ENCODE assay signal across 7 cellular contexts in genomic region chr9:114098660-114099522, GRCh38. TPM values are rescaled to one million over a fixed set of nuclear protein-coding genes. Genes with fewer than 3 reads are reported as not detected.
DNase-seq lines count a peak whose midpoint lies in the region; ATAC-seq and TF ChIP-seq lines count a peak whose summit lies in the region.

Gene KIF12 (minus strand): TSS chr9:114099292. CDS start chr9:114099276, 16 bp downstream.

- H3K4me1 Mint-ChIP-seq in naive thymus-derived CD8-positive, alpha-beta T cell = peaks cover 6 to 13% (median 12%) of the 10 kb centered on the region in 4 donors

- WGBS in esophagus, 2 donors = 21 to 30% methylated on average over 44 of the region's 45 CpGs

- POLR2A ChIA-PET in HEK293 (lab: Yijun Ruan, JAX) = no interaction called here
- POLR2A ChIA-PET in RWPE1 (lab: Yijun Ruan, JAX; ENCODE audit: low non-redundant PET) = no interaction called here
- POLR2A ChIA-PET in naive thymus-derived CD8-positive, alpha-beta T cell (lab: Charles Lee) = no interaction called here

- H3K4me3 ChIP-seq in HEK293 (ENCODE audit: low read depth, low read length) (peak within 1 kb of the TSS; percentile 49), esophagus (ENCODE audit: low read depth in 1 of 2, low read length in 2 of 2) (peak within 1 kb of the TSS; percentile 27 to 41)

- H3K27ac ChIP-seq in HEK293 (ENCODE audit: extremely low read depth, low read depth, low read length) (no peak within 1 kb of the TSS), RWPE1 (no peak within 1 kb of the TSS), esophagus (ENCODE audit: low read depth in 2 of 2, low read length in 1 of 2) (no peak within 1 kb of the TSS)

- CTCF ChIA-PET in HEK293 (lab: Yijun Ruan, JAX) (interaction anchor here (1.1 to 3.6 kb wide), 6 partner anchors 9 to 192 kb away, joined by 4 to 25 read pairs (median 10); no protein-coding TSS in a partner anchor), RWPE1 (lab: Yijun Ruan, JAX) (interaction anchor here (0.6 to 2.6 kb wide), 5 partner anchors 9 to 455 kb away, joined by 3 to 11 read pairs (median 8); no protein-coding TSS in a partner anchor)

- peak within 1 kb of the TSS in 9 of 10 donors; percentile 32 to 76 (median 55) for H3K4me3 Mint-ChIP-seq in naive thymus-derived CD8-positive, alpha-beta T cell

- H3K9me3 ChIP-seq in HEK293 (ENCODE audit: control insufficient read depth, insufficient read depth, low read depth, low read length) = no peaks in the 10 kb centered on the region
- peaks cover 0 to 3% of the 10 kb centered on the region in 2 donors for H3K9me3 ChIP-seq in esophagus (ENCODE audit: control insufficient read depth in 2 of 2, insufficient read depth in 1 of 2, low read depth in 1 of 2, low read length in 1 of 2)

- peaks cover 5 to 15% (median 10%) of the 10 kb centered on the region in 9 donors for H3K9me3 Mint-ChIP-seq in naive thymus-derived CD8-positive, alpha-beta T cell

- H3K27me3 Mint-ChIP-seq in naive thymus-derived CD8-positive, alpha-beta T cell = peaks cover 20 to 59% (median 40%) of the 10 kb centered on the region in 5 donors

- peak; percentile 42 to 64 for ATAC-seq in naive thymus-derived CD8-positive, alpha-beta T cell
- no peak for ATAC-seq in HG02970 (IDR thresholded peaks at IDR 0.05; ENCODE audit: low FRiP score, unreplicated experiment)

- peaks cover 0 to 10% (median 2%) of the 10 kb centered on the region in 3 donors for H3K36me3 Mint-ChIP-seq in naive thymus-derived CD8-positive, alpha-beta T cell

- no peaks in the 10 kb centered on the region for H3K27me3 ChIP-seq in esophagus (ENCODE audit: control insufficient read depth in 1 of 2, insufficient read depth in 2 of 2, low read length in 2 of 2)

- TF ChIP-seq CTCF in HEK293 (tag by site-specific recombination; IDR thresholded peaks at IDR 0.05) (no peak), RWPE1 (conservative IDR thresholded peaks at IDR 0.05; ENCODE audit: low read depth) (no peak)

- H3K4me1 ChIP-seq in HEK293 (ENCODE audit: control insufficient read depth, insufficient read depth, low read length) (no peaks in the 10 kb centered on the region), esophagus (ENCODE audit: control insufficient read depth in 2 of 2, insufficient read depth in 2 of 2, low read length in 1 of 2) (peaks cover 4 to 5% of the 10 kb centered on the region in 2 donors)

- peak within 1 kb of the TSS in 1 of 10 donors; percentile 24 for H3K27ac Mint-ChIP-seq in naive thymus-derived CD8-positive, alpha-beta T cell

- DNase-seq in RWPE1 (ENCODE audit: low spot score) = peak; percentile 79
- peak in 4 of 10 donors; percentile 15 to 45 (median 22) for DNase-seq in naive thymus-derived CD8-positive, alpha-beta T cell
- DNase-seq in EL = no peak
- DNase-seq in A172 (ENCODE audit: low spot score) = no peak

- H3K36me3 ChIP-seq in HEK293 (ENCODE audit: control insufficient read depth in 2 of 2, insufficient read depth in 1 of 2, low read length in 2 of 2) = no peaks in the 10 kb centered on the region
- H3K36me3 ChIP-seq in esophagus (ENCODE audit: control insufficient read depth in 2 of 2, insufficient read depth in 2 of 2, low read length in 1 of 2) = no peaks in the 10 kb centered on the region

TF ChIP-seq in HEK293, 187 proteins besides CTCF, POLR2A, EP300 and RAD21:
- peak; percentile 34; the same call in 1 of the 2 replicates for TF ChIP-seq PRDM10 (tag by site-specific recombination; IDR thresholded peaks at IDR 0.05)
- TF ChIP-seq GLIS1 (tag by site-specific recombination; IDR thresholded peaks at IDR 0.05) = peak; percentile 59
- TF ChIP-seq ZNF785 (tag by site-specific recombination; IDR thresholded peaks at IDR 0.05) = no peak

RNA-seq across cellular contexts. Expression of gene KIF12, which starts in this region (rescaled TPM):
- polyA plus RNA-seq in esophagus = under 1 TPM; 0.20 to 0.39 TPM
- not detected for total RNA-seq in naive thymus-derived CD8-positive, alpha-beta T cell
- not detected for polyA plus RNA-seq in naive thymus-derived CD8-positive, alpha-beta T cell
- total RNA-seq in A172 (2014; rRNA removed; shearing (Covaris generic)) = 0.03 and 0.07 TPM in 2 replicates

Comparison
In these comparisons a context has a peak if more than half of its experiments do, and no peak if none do; other contexts are left out.
1. Peak in ATAC-seq in naive thymus-derived CD8-positive, alpha-beta T cell; RNA of the gene not detected or under 1 TPM.